In genomic region chr6:7138111-7138510, GRCh38 we compare ENCODE assay signal across 8 cellular contexts. TPM values are rescaled to one million over a fixed set of nuclear protein-coding genes. Genes with fewer than 3 reads are reported as not detected.
DNase-seq lines count a peak whose midpoint lies in the region; ATAC-seq and TF ChIP-seq lines count a peak whose summit lies in the region.

No MANE protein-coding gene starts in this region.

- H3K4me1 ChIP-seq in effector memory CD4-positive, alpha-beta T cell (ENCODE audit: control insufficient read depth, insufficient read depth, low read length, poor library complexity, severe bottlenecking) = peaks cover 24% of the 10 kb centered on the region
- peaks cover 20% of the 10 kb centered on the region for H3K4me1 ChIP-seq in prostate gland (replicated peaks)

- no peaks in the 10 kb centered on the region for H3K27me3 ChIP-seq in GM06990 (replicated peaks; ENCODE audit: control insufficient read depth, insufficient read depth, low read length)
- no peaks in the 10 kb centered on the region for H3K27me3 ChIP-seq in effector memory CD4-positive, alpha-beta T cell (replicated peaks; ENCODE audit: control insufficient read depth, insufficient read depth, low read length, poor library complexity, severe bottlenecking)
- no peaks in the 10 kb centered on the region for H3K27me3 ChIP-seq in prostate gland (replicated peaks; ENCODE audit: insufficient read depth)

- peak overlapping the region; percentile 43 for H3K4me3 ChIP-seq in GM06990 (replicated peaks; ENCODE audit: low read depth, low read length)
- H3K4me3 ChIP-seq in effector memory CD4-positive, alpha-beta T cell (ENCODE audit: insufficient read depth, low read depth, low read length, poor library complexity, severe bottlenecking) = no peak overlapping the region
- no peak overlapping the region for H3K4me3 ChIP-seq in prostate gland

- intact Hi-C loops in prostate gland (cut with DNase I) = no loop called here

- TF ChIP-seq POLR2A in prostate gland (IDR thresholded peaks at IDR 0.05) = no peak

- TF ChIP-seq CTCF in GM06990 (IDR thresholded peaks at IDR 0.05; ENCODE audit: insufficient read depth, low read length, poor library complexity, severe bottlenecking) (no peak), prostate gland (IDR thresholded peaks at IDR 0.05) (no peak)

- H3K9me3 ChIP-seq in effector memory CD4-positive, alpha-beta T cell (ENCODE audit: control insufficient read depth, low read length) = no peaks in the 10 kb centered on the region
- no peaks in the 10 kb centered on the region for H3K9me3 ChIP-seq in prostate gland

- no peak for ATAC-seq in GM18870 (IDR thresholded peaks at IDR 0.05; ENCODE audit: unreplicated experiment)

- peak overlapping the region; percentile 77 for H3K27ac ChIP-seq in effector memory CD4-positive, alpha-beta T cell (ENCODE audit: insufficient read depth, low read length, poor library complexity, severe bottlenecking)
- peak overlapping the region; percentile 32 to 59 for H3K27ac ChIP-seq in prostate gland

- 51% methylated on average over 2 of the region's 2 CpGs for WGBS in prostate gland

- DNase-seq in GM06990 (ENCODE audit: extremely low read depth, insufficient read length) (no peak), OCI-M1 (lab: John Stamatoyannopoulos, UW) (peak; percentile 76), prostate gland (ENCODE audit: low spot score) (no peak), NCI-H1048 (lab: John Stamatoyannopoulos, UW) (no peak), NOMO-1 (lab: John Stamatoyannopoulos, UW; ENCODE audit: unreplicated experiment in 2 of 2) (no peak), ureter (ENCODE audit: low spot score) (no peak)
- DNase-seq in effector memory CD4-positive, alpha-beta T cell = no peak

- H3K36me3 ChIP-seq in GM06990 (ENCODE audit: control insufficient read depth, insufficient read depth, low read length) (no peaks in the 10 kb centered on the region), prostate gland (no peaks in the 10 kb centered on the region)
- H3K36me3 ChIP-seq in effector memory CD4-positive, alpha-beta T cell (ENCODE audit: control insufficient read depth, insufficient read depth, low read length) = no peaks in the 10 kb centered on the region

RNA-seq across cellular contexts. Expression of gene RREB1, which starts 30.4 kb away (rescaled TPM):
- total RNA-seq in prostate gland = 10 to 100 TPM; 58.4 to 71.0 TPM
- total RNA-seq in ureter = 74.6 TPM
